ENCODE assay signal across 7 cellular contexts in the genomic region with DNA sequence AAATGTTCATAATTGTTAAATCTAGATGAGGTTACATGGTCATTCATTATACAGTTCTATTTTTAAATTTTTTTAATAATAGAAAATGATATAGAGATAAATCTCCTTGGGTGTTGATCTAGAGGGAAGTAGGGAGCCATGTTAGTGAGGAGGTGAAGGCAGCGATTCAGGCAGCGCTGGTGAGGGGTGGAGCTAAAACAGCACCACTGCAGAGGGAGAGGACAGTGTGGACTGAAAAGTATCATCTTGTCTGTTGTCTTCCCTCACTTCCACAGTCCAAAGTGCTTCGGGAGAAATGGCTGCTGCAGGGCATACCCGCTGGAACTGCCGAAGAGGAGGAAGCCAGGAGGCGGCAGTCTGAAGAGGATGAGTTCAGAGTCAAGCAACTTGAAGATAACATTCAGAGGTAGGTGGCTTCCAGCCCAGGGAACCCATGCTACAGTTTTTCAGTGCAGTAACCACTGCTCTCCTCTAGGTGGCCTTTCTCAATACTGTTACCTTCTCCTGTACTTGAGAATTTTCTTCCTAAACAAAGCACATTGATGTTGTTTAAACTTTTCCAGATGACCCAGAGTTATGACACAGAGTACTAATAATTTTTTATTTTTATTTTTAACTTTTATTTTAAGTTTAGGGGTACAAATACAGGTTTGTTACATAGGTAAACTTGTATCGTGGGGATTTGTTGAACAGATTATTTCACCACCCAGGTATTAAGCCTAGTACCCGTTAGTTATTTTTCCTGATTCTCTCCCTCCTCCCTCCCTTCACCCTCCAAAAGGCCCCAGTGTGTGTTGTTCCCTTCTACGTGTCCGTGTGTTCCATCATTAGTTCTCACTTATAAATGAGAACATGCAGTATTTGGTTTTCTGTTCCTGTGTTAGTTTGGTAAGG.
A peak's percentile ranks its signal among the peaks of the same experiment; 100 is the strongest.
DNase-seq lines count a peak whose midpoint lies in the region; ATAC-seq, FAIRE-seq and TF ChIP-seq lines count a peak whose summit lies in the region.

No MANE protein-coding gene starts in this region.

- TF ChIP-seq CTCF in GM10266 (IDR thresholded peaks at IDR 0.05; ENCODE audit: control insufficient read depth, insufficient read depth, low read depth, missing control alignments) (peak; percentile 59), Loucy (conservative IDR thresholded peaks at IDR 0.05; ENCODE audit: low read length) (peak; percentile 60), keratinocyte (optimal IDR thresholded peaks at IDR 0.05 in 1 of 3, IDR thresholded peaks at IDR 0.05 in 1 of 3, conservative IDR thresholded peaks at IDR 0.05 in 1 of 3; ENCODE audit: extremely low read depth in 1 of 3, insufficient read depth in 2 of 3, low read length in 3 of 3) (peak; percentile 56 to 77 (median 74))

- H3K4me1 Mint-ChIP-seq in activated T-helper 2 cell treated with anti-CD3 and anti-CD28 coated beads, Interferon-gamma antibody, Interleukin-2, Interleukin-4, amounts not matched to agents 10 μg/mL and 5 μg/mL and 100 μg/mL, durations not matched to agents 14 hours and 24 hours and 36 hours (ENCODE audit: low read depth): peaks cover 31% of the 10 kb centered on the region

- H3K4me3 Mint-ChIP-seq in activated T-helper 2 cell treated with anti-CD3 and anti-CD28 coated beads, Interferon-gamma antibody, Interleukin-2, Interleukin-4, amounts not matched to agents 10 μg/mL and 5 μg/mL and 100 μg/mL, durations not matched to agents 14 hours and 24 hours and 36 hours (ENCODE audit: low read depth): peak overlapping the region; percentile 41

- FAIRE-seq in keratinocyte (lab: Jason Lieb, UNC): peak; percentile 9

- H3K9me3 ChIP-seq in Loucy (ENCODE audit: insufficient read depth, low read depth, low read length) (no peaks in the 10 kb centered on the region), keratinocyte (ENCODE audit: control insufficient read depth, low read depth, low read length) (no peaks in the 10 kb centered on the region)

- H3K4me3 ChIP-seq in Loucy (ENCODE audit: low read length, poor library complexity, severe bottlenecking): no peak overlapping the region
- no peak overlapping the region for H3K4me3 ChIP-seq in keratinocyte (ENCODE audit: control insufficient read depth in 2 of 3, extremely low read depth in 1 of 3, insufficient read depth in 2 of 3, low read depth in 1 of 3, low read length in 3 of 3)

- H3K4me1 ChIP-seq in Loucy (ENCODE audit: insufficient read depth, low read length, poor library complexity, severe bottlenecking): no peaks in the 10 kb centered on the region
- H3K4me1 ChIP-seq in keratinocyte (ENCODE audit: control insufficient read depth, extremely low read depth, insufficient read depth, low read length): no peaks in the 10 kb centered on the region

- intact Hi-C loops in activated T-helper 2 cell treated with anti-CD3 and anti-CD28 coated beads, Interferon-gamma antibody, Interleukin-2, Interleukin-4, amounts not matched to agents 10 μg/mL and 5 μg/mL and 100 μg/mL, durations not matched to agents 14 hours and 24 hours and 36 hours (cut with micrococcal nuclease): loop anchor here (10.0 kb wide), 1 partner anchor 744 kb away; no protein-coding TSS in a partner anchor

- H3K9ac ChIP-seq in Loucy (ENCODE audit: low read depth, low read length, poor library complexity, severe bottlenecking) (no peak overlapping the region), keratinocyte (ENCODE audit: control insufficient read depth, extremely low read depth, insufficient read depth, low read length) (no peak overlapping the region)

- H3K9me2 ChIP-seq in Loucy (replicated peaks; ENCODE audit: low read depth, low read length): no peaks in the 10 kb centered on the region

- dilution Hi-C loops in keratinocyte (cut with MboI; ENCODE audit: extremely low pct_ligation_motif_present, low sequenced_read_pairs): no loop called here

- no peaks in the 10 kb centered on the region for H3F3A ChIP-seq in Loucy (ENCODE audit: low read depth)

- H3K9me1 ChIP-seq in keratinocyte (ENCODE audit: control insufficient read depth, extremely low read depth, insufficient read depth, low read length): no peaks in the 10 kb centered on the region

- no peak overlapping the region for H3K27ac Mint-ChIP-seq in activated T-helper 2 cell treated with anti-CD3 and anti-CD28 coated beads, Interferon-gamma antibody, Interleukin-2, Interleukin-4, amounts not matched to agents 10 μg/mL and 5 μg/mL and 100 μg/mL, durations not matched to agents 14 hours and 24 hours and 36 hours

- peak; percentile 93 for ATAC-seq in GM21529 (IDR thresholded peaks at IDR 0.05; ENCODE audit: unreplicated experiment)
- ATAC-seq in HG02970 (IDR thresholded peaks at IDR 0.05; ENCODE audit: low FRiP score, unreplicated experiment): no peak

- H3K79me2 ChIP-seq in Loucy (ENCODE audit: insufficient read depth, low read length) (no peaks in the 10 kb centered on the region), keratinocyte (ENCODE audit: control insufficient read depth, insufficient read depth, low read length) (no peaks in the 10 kb centered on the region)

- H3K27me3 Mint-ChIP-seq in activated T-helper 2 cell treated with anti-CD3 and anti-CD28 coated beads, Interferon-gamma antibody, Interleukin-2, Interleukin-4, amounts not matched to agents 10 μg/mL and 5 μg/mL and 100 μg/mL, durations not matched to agents 14 hours and 24 hours and 36 hours (ENCODE audit: low read depth): peaks cover 5% of the 10 kb centered on the region

- no peaks in the 10 kb centered on the region for H3K9me3 Mint-ChIP-seq in activated T-helper 2 cell treated with anti-CD3 and anti-CD28 coated beads, Interferon-gamma antibody, Interleukin-2, Interleukin-4, amounts not matched to agents 10 μg/mL and 5 μg/mL and 100 μg/mL, durations not matched to agents 14 hours and 24 hours and 36 hours

- no peaks in the 10 kb centered on the region for H3K27me3 ChIP-seq in Loucy (ENCODE audit: insufficient read depth, low read length, poor library complexity, severe bottlenecking)
- no peaks in the 10 kb centered on the region for H3K27me3 ChIP-seq in keratinocyte (ENCODE audit: control insufficient read depth, extremely low read depth, insufficient read depth, low read length)

- H2AFZ ChIP-seq in Loucy (ENCODE audit: low read length) (0 out of 2 replicates have a peak overlapping the region, but pooled peaks have one; percentile 20), keratinocyte (ENCODE audit: control insufficient read depth, low read length) (no peak overlapping the region)

- H4K20me1 ChIP-seq in Loucy (ENCODE audit: insufficient read depth, low read length, poor library complexity, severe bottlenecking): no peaks in the 10 kb centered on the region
- no peaks in the 10 kb centered on the region for H4K20me1 ChIP-seq in keratinocyte (ENCODE audit: control insufficient read depth, extremely low read depth, insufficient read depth, low read length)

- H3K36me3 Mint-ChIP-seq in activated T-helper 2 cell treated with anti-CD3 and anti-CD28 coated beads, Interferon-gamma antibody, Interleukin-2, Interleukin-4, amounts not matched to agents 10 μg/mL and 5 μg/mL and 100 μg/mL, durations not matched to agents 14 hours and 24 hours and 36 hours (ENCODE audit: low read depth): peaks cover 2% of the 10 kb centered on the region

- no peak overlapping the region for H3K4me2 ChIP-seq in Loucy (ENCODE audit: low read depth, low read length, poor library complexity, severe bottlenecking)
- no peak overlapping the region for H3K4me2 ChIP-seq in keratinocyte (ENCODE audit: control insufficient read depth, extremely low read depth, insufficient read depth, low read depth, low read length)

- DNase-seq in GM10266 (ENCODE audit: extremely low spot score): peak; percentile 53
- DNase-seq in activated T-helper 2 cell treated with anti-CD3 and anti-CD28 coated beads, Interferon-gamma antibody, Interleukin-2, Interleukin-4, amounts not matched to agents 10 μg/mL and 5 μg/mL and 100 μg/mL, durations not matched to agents 14 hours and 24 hours and 36 hours (ENCODE audit: low spot score): peak; percentile 20
- DNase-seq in keratinocyte (ENCODE audit: low read depth, low spot score): peak; percentile 17
- no peak for DNase-seq in stimulated activated naive CD4-positive, alpha-beta T cell treated with Interleukin-2 at 50 U/mL for 16 hours (lab: John Stamatoyannopoulos, UW)

- H3K27ac ChIP-seq in keratinocyte (ENCODE audit: control insufficient read depth, insufficient read depth, low read length): no peak overlapping the region

- no peaks in the 10 kb centered on the region for H3K36me3 ChIP-seq in Loucy (ENCODE audit: insufficient read depth, low read length)
- H3K36me3 ChIP-seq in keratinocyte (ENCODE audit: control insufficient read depth in 2 of 2, extremely low read depth in 1 of 2, insufficient read depth in 2 of 2, low read length in 2 of 2): no peaks in the 10 kb centered on the region
